Comparison of ENCODE assay signal across 7 cellular contexts in genomic region chr4:76781698-76782595, GRCh38.
A peak's percentile ranks its signal among the peaks of the same experiment; 100 is the strongest.
DNase-seq lines count a peak whose midpoint lies in the region; ATAC-seq, FAIRE-seq and TF ChIP-seq lines count a peak whose summit lies in the region.

No MANE protein-coding gene starts in this region.

- peaks cover 43% of the 10 kb centered on the region for H3K4me1 ChIP-seq in skeletal muscle satellite cell (ENCODE audit: control insufficient read depth, insufficient read depth, low read length)
- H3K4me1 ChIP-seq in psoas muscle, result no peaks in the 10 kb centered on the region

- WGBS in psoas muscle, 3 donors, result 93 to 94% (median 93%) methylated on average over 7 of the region's 7 CpGs

- DNase-seq in HTR-8/SVneo (ENCODE audit: insufficient read length, low spot score) (peak; percentile 51), cardiac fibroblast (ENCODE audit: low read depth in 2 of 2) (peak; percentile 76 to 99), psoas muscle (no peak), H7 (no peak)
- no peak for DNase-seq in stimulated activated CD4-positive, alpha-beta T cell treated with anti-CD3 and anti-CD28 coated beads, Interleukin-12 subunit alpha, Interleukin-12 subunit beta, amount 100 ng/mL, for 4 hours

- FAIRE-seq in HTR-8/SVneo (lab: Jason Lieb, UNC), result peak; percentile 40

- H3K4me3 ChIP-seq in cardiac fibroblast (replicated peaks in 1 of 2; ENCODE audit: low read depth in 2 of 2, low read length in 2 of 2), result peak overlapping the region in 1 of 2 donors; percentile 47
- peak overlapping the region; percentile 55 for H3K4me3 ChIP-seq in skeletal muscle satellite cell (ENCODE audit: low read length)
- no peak overlapping the region for H3K4me3 ChIP-seq in psoas muscle
- H3K4me3 ChIP-seq in H7 (ENCODE audit: insufficient read depth, low read depth, low read length), result no peak overlapping the region

- intact Hi-C loops in psoas muscle (cut with DNase I), result no loop called here

- peak; percentile 72 for ATAC-seq in GM18870 (IDR thresholded peaks at IDR 0.05; ENCODE audit: unreplicated experiment)
- no peak for ATAC-seq in psoas muscle

- no peaks in the 10 kb centered on the region for H3K9me3 ChIP-seq in skeletal muscle satellite cell (replicated peaks; ENCODE audit: low read length)
- H3K9me3 ChIP-seq in psoas muscle, result no peaks in the 10 kb centered on the region

- H3K27me3 ChIP-seq in skeletal muscle satellite cell (ENCODE audit: control insufficient read depth, insufficient read depth, low read length) (no peaks in the 10 kb centered on the region), psoas muscle (ENCODE audit: insufficient read depth in 3 of 3, low read length in 2 of 3) (no peaks in the 10 kb centered on the region), H7 (ENCODE audit: control insufficient read depth, insufficient read depth, low read length) (no peaks in the 10 kb centered on the region)

- H3K36me3 ChIP-seq in skeletal muscle satellite cell (ENCODE audit: insufficient read depth, low read length), result no peaks in the 10 kb centered on the region
- H3K36me3 ChIP-seq in psoas muscle (ENCODE audit: insufficient read depth in 1 of 2, low read depth in 1 of 2), result no peaks in the 10 kb centered on the region
- peaks cover 8% of the 10 kb centered on the region for H3K36me3 ChIP-seq in H7 (replicated peaks; ENCODE audit: control insufficient read depth, insufficient read depth, low read length)

- no peak overlapping the region for H3K27ac ChIP-seq in psoas muscle

- peak overlapping the region; percentile 70 for H3K4me2 ChIP-seq in skeletal muscle satellite cell (ENCODE audit: low read length)

- peak overlapping the region; percentile 85 for H3K9ac ChIP-seq in skeletal muscle satellite cell (ENCODE audit: low read depth, low read length)

- TF ChIP-seq CTCF in cardiac fibroblast (IDR thresholded peaks at IDR 0.05; ENCODE audit: low read depth, low read length) (no peak), psoas muscle (IDR thresholded peaks at IDR 0.05) (no peak)

Comparison
In these comparisons a context has a peak if more than half of its experiments do, and no peak if none do; other contexts are left out.
1. DNase-seq: peak in HTR-8/SVneo (single experiment) and cardiac fibroblast (2 of 2); none in psoas muscle (0 of 2), stimulated activated CD4-positive, alpha-beta T cell treated with anti-CD3 and anti-CD28 coated beads, Interleukin-12 subunit alpha, Interleukin-12 subunit beta, amount 100 ng/mL, for 4 hours (single experiment) and H7 (single experiment).